In the genomic region with DNA sequence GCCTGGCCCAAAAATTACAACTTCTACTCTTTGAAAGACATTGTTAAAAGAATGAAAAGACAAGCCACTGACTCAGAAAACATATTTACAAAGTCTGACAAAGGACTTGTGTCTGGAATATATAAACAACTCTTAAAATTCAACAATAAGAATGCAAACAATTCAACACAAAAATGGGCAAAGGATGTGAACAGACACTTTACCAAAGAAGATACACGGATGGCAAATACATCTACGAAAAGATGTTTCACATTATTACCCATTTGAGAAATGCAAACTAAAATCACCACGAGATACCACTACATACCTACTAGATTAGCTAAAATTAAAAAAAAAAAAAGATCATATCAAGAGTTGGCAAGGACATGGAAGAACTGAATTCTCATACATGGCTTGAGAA, we compare ENCODE assay signal across 39 cellular contexts.
"Had no signal": no experiment of that assay in that cellular context is flagged by ENCODE, and none has a peak within 500 bp of the region (broad histone marks: within the 10 kb centered on the region; RNA-seq: fewer than 3 reads in every experiment).

No MANE protein-coding gene starts in this region.

- H3K9me3 Mint-ChIP-seq: activated naive CD4-positive, alpha-beta T cell treated with anti-CD3 and anti-CD28 coated beads, Interleukin-2, amount 50 U/mL, for 24 hours; central memory CD8-positive, alpha-beta T cell had no signal

- H3K27ac Mint-ChIP-seq: activated naive CD4-positive, alpha-beta T cell treated with anti-CD3 and anti-CD28 coated beads for 36 hours; activated naive CD4-positive, alpha-beta T cell treated with anti-CD3 and anti-CD28 coated beads, Interleukin-2, amount 10 ng/mL, durations not matched to agents 7 days and 5 days; activated naive CD4-positive, alpha-beta T cell treated with anti-CD3 and anti-CD28 coated beads, Interleukin-2, amount 50 U/mL, for 24 hours; activated naive CD4-positive, alpha-beta T cell treated with anti-CD3 and anti-CD28 coated beads, Interleukin-2, amount 50 U/mL, for 72 hours; activated naive CD8-positive, alpha-beta T cell; activated naive CD8-positive, alpha-beta T cell treated with anti-CD3 and anti-CD28 coated beads for 36 hours; activated naive CD8-positive, alpha-beta T cell treated with anti-CD3 and anti-CD28 coated beads, Interleukin-2, amount 10 ng/mL, durations not matched to agents 7 days and 5 days; activated naive CD8-positive, alpha-beta T cell treated with anti-CD3 and anti-CD28 coated beads, Interleukin-2, amount 50 U/mL, for 24 hours; activated T-cell treated with anti-CD3 and anti-CD28 coated beads, Interleukin-2, amount 50 U/mL, for 24 hours; activated T-cell treated with anti-CD3 and anti-CD28 coated beads, Interleukin-2, amount 50 U/mL, for 72 hours; activated T-helper 1 cell treated with anti-CD3 and anti-CD28 coated beads, Interleukin-12 subunit alpha, Interleukin-12 subunit beta, Interleukin-2, Interleukin-4 antibody, amounts not matched to agents 30 ng/mL and 10 ng/mL and 1 ng/mL, durations not matched to agents 14 hours and 24 hours and 36 hours; activated T-helper 17 cell treated with anti-CD3 and anti-CD28 coated beads, Interleukin-2, amount 50 U/mL, for 72 hours; activated T-helper 2 cell treated with anti-CD3 and anti-CD28 coated beads, Interferon-gamma antibody, Interleukin-2, Interleukin-4, amounts not matched to agents 10 μg/mL and 5 μg/mL and 100 μg/mL, durations not matched to agents 14 hours and 24 hours and 36 hours; brain had no signal

- H3K9me3 ChIP-seq: adrenal gland, body of pancreas had no signal

- FAIRE-seq: astrocyte, bronchial epithelial cell had no signal

- H3K27me3 ChIP-seq: adrenal gland, ascending aorta, body of pancreas, brain microvascular endothelial cell, breast epithelium, cardiac muscle cell had no signal

- H3K27me3 Mint-ChIP-seq: activated naive CD4-positive, alpha-beta T cell treated with anti-CD3 and anti-CD28 coated beads, Interleukin-2, amount 50 U/mL, for 24 hours; activated naive CD8-positive, alpha-beta T cell; activated naive CD8-positive, alpha-beta T cell treated with anti-CD3 and anti-CD28 coated beads for 36 hours; activated naive CD8-positive, alpha-beta T cell treated with anti-CD3 and anti-CD28 coated beads, Interleukin-2, amount 50 U/mL, for 24 hours; activated T-cell treated with anti-CD3 and anti-CD28 coated beads, Interleukin-2, amount 50 U/mL, for 24 hours; activated T-helper 17 cell treated with anti-CD3 and anti-CD28 coated beads, Interleukin-2, amount 50 U/mL, for 72 hours; brain; central memory CD8-positive, alpha-beta T cell had no signal

- H3K36me3 ChIP-seq: adrenal gland, ascending aorta, brain microvascular endothelial cell, breast epithelium, cardiac muscle cell had no signal

- H3K4me1 ChIP-seq: adrenal gland, ascending aorta, body of pancreas, breast epithelium had no signal

- H3K27ac ChIP-seq: adrenal gland, ascending aorta, body of pancreas, brain microvascular endothelial cell, breast epithelium, cardiac muscle cell had no signal

- ATAC-seq: activated naive CD4-positive, alpha-beta T cell treated with anti-CD3 and anti-CD28 coated beads, Interleukin-2, amount 50 U/mL, for 72 hours; activated naive CD8-positive, alpha-beta T cell treated with anti-CD3 and anti-CD28 coated beads, Interleukin-2, amount 50 U/mL, for 24 hours; activated T-cell treated with anti-CD3 and anti-CD28 coated beads, Interleukin-2, amount 50 U/mL, for 4 hours; activated T-cell treated with anti-CD3 and anti-CD28 coated beads, Interleukin-2, amount 50 U/mL, for 72 hours; activated T-helper 17 cell treated with anti-CD3 and anti-CD28 coated beads, Interleukin-2, amount 50 U/mL, for 72 hours; body of pancreas had no signal

- DNase-seq: activated effector memory CD4-positive, alpha-beta T cell treated with anti-CD3 and anti-CD28 coated beads, Interleukin-2, amount 50 U/mL, for 16 hours; activated effector memory CD4-positive, alpha-beta T cell treated with Interleukin-2 at 50 U/mL for 16 hours; activated gamma-delta T cell; activated gamma-delta T cell treated with Interleukin-2 at 50 U/mL for 16 hours; activated naive CD4-positive, alpha-beta T cell; activated naive CD4-positive, alpha-beta T cell treated with anti-CD3 and anti-CD28 coated beads for 36 hours; activated naive CD4-positive, alpha-beta T cell treated with anti-CD3 and anti-CD28 coated beads, Interleukin-2, amount 10 ng/mL, durations not matched to agents 7 days and 5 days; activated naive CD4-positive, alpha-beta T cell treated with anti-CD3 and anti-CD28 coated beads, Interleukin-2, amount 50 U/mL, for 16 hours; activated naive CD4-positive, alpha-beta T cell treated with Interleukin-2 at 50 U/mL for 16 hours; activated naive CD8-positive, alpha-beta T cell treated with anti-CD3 and anti-CD28 coated beads for 36 hours; activated naive CD8-positive, alpha-beta T cell treated with anti-CD3 and anti-CD28 coated beads, Interleukin-2, amount 10 ng/mL, durations not matched to agents 7 days and 5 days; activated naive CD8-positive, alpha-beta T cell treated with anti-CD3 and anti-CD28 coated beads, Interleukin-2, amount 50 U/mL, for 24 hours; activated T-cell treated with anti-CD3 and anti-CD28 coated beads, Interleukin-2, amount 50 U/mL, for 24 hours; activated T-cell treated with anti-CD3 and anti-CD28 coated beads, Interleukin-2, amount 50 U/mL, for 4 hours; activated T-cell treated with anti-CD3 and anti-CD28 coated beads, Interleukin-2, amount 50 U/mL, for 48 hours; activated T-cell treated with anti-CD3 and anti-CD28 coated beads, Interleukin-2, amount 50 U/mL, for 72 hours; adrenal gland; amniotic stem cell; amygdala; anterior cingulate cortex; aorta; body of pancreas; brain microvascular endothelial cell; caudate nucleus; central memory CD4-positive, alpha-beta T cell; cerebellar nuclear complex had no signal

- H3K4me1 Mint-ChIP-seq: activated naive CD4-positive, alpha-beta T cell treated with anti-CD3 and anti-CD28 coated beads, Interleukin-2, amount 10 ng/mL, durations not matched to agents 7 days and 5 days; activated naive CD4-positive, alpha-beta T cell treated with anti-CD3 and anti-CD28 coated beads, Interleukin-2, amount 50 U/mL, for 24 hours; activated naive CD8-positive, alpha-beta T cell treated with anti-CD3 and anti-CD28 coated beads for 36 hours; activated naive CD8-positive, alpha-beta T cell treated with anti-CD3 and anti-CD28 coated beads, Interleukin-2, amount 10 ng/mL, durations not matched to agents 7 days and 5 days; activated naive CD8-positive, alpha-beta T cell treated with anti-CD3 and anti-CD28 coated beads, Interleukin-2, amount 50 U/mL, for 24 hours; activated T-helper 17 cell treated with anti-CD3 and anti-CD28 coated beads, Interleukin-2, amount 50 U/mL, for 72 hours; brain; central memory CD8-positive, alpha-beta T cell had no signal

- H3K4me3 Mint-ChIP-seq: activated naive CD4-positive, alpha-beta T cell treated with anti-CD3 and anti-CD28 coated beads for 36 hours; activated naive CD4-positive, alpha-beta T cell treated with anti-CD3 and anti-CD28 coated beads, Interleukin-2, amount 10 ng/mL, durations not matched to agents 7 days and 5 days; activated naive CD4-positive, alpha-beta T cell treated with anti-CD3 and anti-CD28 coated beads, Interleukin-2, amount 50 U/mL, for 24 hours; activated naive CD8-positive, alpha-beta T cell; activated naive CD8-positive, alpha-beta T cell treated with anti-CD3 and anti-CD28 coated beads for 36 hours; activated naive CD8-positive, alpha-beta T cell treated with anti-CD3 and anti-CD28 coated beads, Interleukin-2, amount 10 ng/mL, durations not matched to agents 7 days and 5 days; activated naive CD8-positive, alpha-beta T cell treated with anti-CD3 and anti-CD28 coated beads, Interleukin-2, amount 50 U/mL, for 24 hours; activated T-cell treated with anti-CD3 and anti-CD28 coated beads, Interleukin-2, amount 50 U/mL, for 24 hours; activated T-cell treated with anti-CD3 and anti-CD28 coated beads, Interleukin-2, amount 50 U/mL, for 4 hours; activated T-cell treated with anti-CD3 and anti-CD28 coated beads, Interleukin-2, amount 50 U/mL, for 72 hours; activated T-helper 1 cell treated with anti-CD3 and anti-CD28 coated beads, Interleukin-12 subunit alpha, Interleukin-12 subunit beta, Interleukin-2, Interleukin-4 antibody, amounts not matched to agents 30 ng/mL and 10 ng/mL and 1 ng/mL, durations not matched to agents 14 hours and 24 hours and 36 hours; activated T-helper 17 cell treated with anti-CD3 and anti-CD28 coated beads, Interleukin-2, amount 50 U/mL, for 72 hours; brain; central memory CD8-positive, alpha-beta T cell had no signal

- H3K4me3 ChIP-seq: adrenal gland, ascending aorta, body of pancreas, breast epithelium, cardiac muscle cell had no signal
